In the genomic region with DNA sequence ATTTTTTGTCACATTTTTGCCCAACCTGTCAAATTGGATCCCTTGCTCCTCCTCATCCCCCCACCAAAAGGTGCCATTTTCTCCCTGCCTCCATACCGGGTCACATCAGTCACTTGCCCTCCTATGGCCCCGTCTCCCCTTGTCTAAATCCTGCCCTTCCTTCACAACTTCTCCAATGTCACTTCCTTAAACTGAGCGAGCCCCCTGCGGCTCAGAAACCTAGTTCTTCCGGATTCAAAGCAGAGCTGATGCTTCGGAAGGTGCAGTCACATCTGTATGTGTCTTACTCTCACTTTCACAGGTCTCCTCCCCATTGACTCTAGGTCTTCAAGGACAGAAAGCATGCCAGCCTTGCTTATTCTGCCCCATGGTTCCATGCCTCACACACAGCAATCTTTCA, we compare ENCODE assay signal across 14 cellular contexts. TPM values are rescaled to one million over a fixed set of nuclear protein-coding genes. Genes with fewer than 3 reads are reported as not detected.
"Had no signal": no experiment of that assay in that cellular context is flagged by ENCODE, and none has a peak within 500 bp of the region (broad histone marks: within the 10 kb centered on the region; RNA-seq: fewer than 3 reads in every experiment).

No MANE protein-coding gene starts in this region.

- H3K9me3 ChIP-seq: mucosa of descending colon, tibial nerve had no signal

- ATAC-seq: esophagus mucosa; left colon; mucosa of descending colon; naive thymus-derived CD8-positive, alpha-beta T cell had no signal

- H3K36me3 ChIP-seq: brain microvascular endothelial cell, tibial nerve had no signal

- H3K27ac ChIP-seq: brain microvascular endothelial cell, tibial nerve had no signal

- DNase-seq: activated naive CD4-positive, alpha-beta T cell treated with anti-CD3 and anti-CD28 coated beads, Interleukin-2, amount 10 ng/mL, durations not matched to agents 7 days and 5 days; left colon; mucosa of descending colon; naive thymus-derived CD8-positive, alpha-beta T cell; occipital lobe; stimulated activated CD4-positive, alpha-beta T cell treated with anti-CD3 and anti-CD28 coated beads, Interleukin-15, amount 100 ng/mL, for 24 hours; T-helper 2 cell had no signal

- H3K27me3 ChIP-seq: brain microvascular endothelial cell, tibial nerve had no signal

- H3K4me3 Mint-ChIP-seq: activated naive CD4-positive, alpha-beta T cell treated with anti-CD3 and anti-CD28 coated beads, Interleukin-2, amount 10 ng/mL, durations not matched to agents 7 days and 5 days; naive thymus-derived CD8-positive, alpha-beta T cell had no signal

- H3K27ac Mint-ChIP-seq: activated naive CD4-positive, alpha-beta T cell treated with anti-CD3 and anti-CD28 coated beads, Interleukin-2, amount 10 ng/mL, durations not matched to agents 7 days and 5 days; activated T-helper 2 cell treated with anti-CD3 and anti-CD28 coated beads, Interferon-gamma antibody, Interleukin-2, Interleukin-4, amounts not matched to agents 10 μg/mL and 5 μg/mL and 100 μg/mL, durations not matched to agents 14 hours and 24 hours and 36 hours; naive thymus-derived CD8-positive, alpha-beta T cell had no signal

- H3K4me3 ChIP-seq: mucosa of descending colon, tibial nerve had no signal

- H3K9me3 Mint-ChIP-seq: activated naive CD4-positive, alpha-beta T cell treated with anti-CD3 and anti-CD28 coated beads, Interleukin-2, amount 10 ng/mL, durations not matched to agents 7 days and 5 days; activated T-helper 2 cell treated with anti-CD3 and anti-CD28 coated beads, Interferon-gamma antibody, Interleukin-2, Interleukin-4, amounts not matched to agents 10 μg/mL and 5 μg/mL and 100 μg/mL, durations not matched to agents 14 hours and 24 hours and 36 hours had no signal

- H3K36me3 Mint-ChIP-seq: activated naive CD4-positive, alpha-beta T cell treated with anti-CD3 and anti-CD28 coated beads, Interleukin-2, amount 10 ng/mL, durations not matched to agents 7 days and 5 days; naive thymus-derived CD8-positive, alpha-beta T cell had no signal

- H3K4me1 Mint-ChIP-seq: activated naive CD4-positive, alpha-beta T cell treated with anti-CD3 and anti-CD28 coated beads, Interleukin-2, amount 10 ng/mL, durations not matched to agents 7 days and 5 days; naive thymus-derived CD8-positive, alpha-beta T cell had no signal

RNA-seq across cellular contexts. Expression of a gene that starts 22.1 kb away (rescaled TPM):
- total RNA-seq: activated T-helper 2 cell treated with anti-CD3 and anti-CD28 coated beads, Interferon-gamma antibody, Interleukin-2, Interleukin-4, amounts not matched to agents 10 μg/mL and 5 μg/mL and 100 μg/mL, durations not matched to agents 14 hours and 24 hours and 36 hours; dermis microvascular lymphatic vessel endothelial cell; esophagus mucosa; glomerular endothelial cell; left colon; lung microvascular endothelial cell; mucosa of descending colon; naive thymus-derived CD8-positive, alpha-beta T cell; occipital lobe; tibial nerve had no signal
- polyA plus RNA-seq: naive thymus-derived CD8-positive, alpha-beta T cell had no signal
